ENCODE assay signal across 8 cellular contexts in the genomic region with DNA sequence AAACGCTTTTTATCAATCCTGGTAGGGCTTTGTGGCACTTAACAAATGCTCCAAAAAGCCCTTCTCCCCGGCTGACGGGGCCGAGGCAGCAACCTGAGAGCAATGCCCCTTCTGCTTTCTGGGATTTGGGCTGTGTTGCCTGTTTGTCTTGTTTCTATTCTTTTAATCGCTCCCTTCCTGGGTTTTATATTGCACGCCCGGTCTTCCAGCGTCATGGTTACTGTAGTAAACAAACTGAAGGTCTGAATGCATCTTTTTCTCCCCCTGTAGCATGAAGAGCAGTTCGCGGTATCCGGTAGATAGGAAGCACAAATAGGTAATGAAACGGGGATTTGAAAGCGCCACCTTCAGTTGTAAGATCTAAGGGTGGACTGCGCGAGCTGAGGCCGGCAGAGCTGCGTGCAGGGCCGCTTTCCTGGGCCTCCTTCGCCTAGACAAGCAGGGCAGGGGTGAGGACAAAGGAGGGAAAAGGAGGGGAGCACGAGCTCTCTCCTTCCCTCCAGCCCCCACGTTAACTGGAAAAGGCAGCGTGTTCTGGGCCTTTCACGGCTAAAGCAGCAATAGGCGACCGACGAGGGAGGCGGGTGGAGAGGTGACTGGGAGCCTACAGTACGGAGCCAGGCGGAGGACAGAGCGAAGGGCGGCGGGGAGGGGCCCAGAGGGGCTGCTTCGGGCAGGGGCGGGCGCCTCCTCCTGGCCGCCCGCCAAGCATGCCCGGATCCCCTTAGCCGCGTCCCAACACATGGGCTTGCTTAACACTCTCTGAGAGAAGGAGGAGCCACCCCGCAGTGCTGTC. TPM values are rescaled to one million over a fixed set of nuclear protein-coding genes. Genes with fewer than 3 reads are reported as not detected.
A peak's percentile ranks its signal among the peaks of the same experiment; 100 is the strongest.
DNase-seq lines count a peak whose midpoint lies in the region; ATAC-seq lines count a peak whose summit lies in the region.

No MANE protein-coding gene starts in this region.

- peak; percentile 64 for DNase-seq in activated effector memory CD4-positive, alpha-beta T cell treated with anti-CD3 and anti-CD28 coated beads, Interleukin-2, amount 50 U/mL, for 16 hours
- DNase-seq in activated effector memory CD4-positive, alpha-beta T cell treated with Interleukin-2 at 50 U/mL for 16 hours, result no peak
- DNase-seq in NCI-H510A (lab: John Stamatoyannopoulos, UW), result peak; percentile 45
- peak; percentile 50 for DNase-seq in activated naive CD8-positive, alpha-beta T cell treated with anti-CD3 and anti-CD28 coated beads, Interleukin-2, amount 50 U/mL, for 24 hours
- DNase-seq in left ventricle myocardium superior, result peak; percentile 73
- DNase-seq in posterior vena cava (ENCODE audit: low spot score), result peak; percentile 89
- no peak for DNase-seq in T1000 (lab: John Stamatoyannopoulos, UW)

- H3K36me3 Mint-ChIP-seq in activated naive CD8-positive, alpha-beta T cell treated with anti-CD3 and anti-CD28 coated beads, Interleukin-2, amount 50 U/mL, for 24 hours (ENCODE audit: low read depth), result no peaks in the 10 kb centered on the region

- ATAC-seq in HG02852 (IDR thresholded peaks at IDR 0.05; ENCODE audit: unreplicated experiment) (peak; percentile 79), left ventricle myocardium superior (peak; percentile 86)
- ATAC-seq in activated naive CD8-positive, alpha-beta T cell treated with anti-CD3 and anti-CD28 coated beads, Interleukin-2, amount 50 U/mL, for 24 hours, result peak; percentile 89

- peak overlapping the region; percentile 1 for H3K27ac Mint-ChIP-seq in activated naive CD8-positive, alpha-beta T cell treated with anti-CD3 and anti-CD28 coated beads, Interleukin-2, amount 50 U/mL, for 24 hours

- intact Hi-C loops in left ventricle myocardium superior (cut with micrococcal nuclease) (no loop called here), posterior vena cava (cut with DNase I) (no loop called here)

- H3K9me3 Mint-ChIP-seq in activated naive CD8-positive, alpha-beta T cell treated with anti-CD3 and anti-CD28 coated beads, Interleukin-2, amount 50 U/mL, for 24 hours, result no peaks in the 10 kb centered on the region

- peaks cover 23% of the 10 kb centered on the region for H3K4me1 Mint-ChIP-seq in activated naive CD8-positive, alpha-beta T cell treated with anti-CD3 and anti-CD28 coated beads, Interleukin-2, amount 50 U/mL, for 24 hours

- H3K27me3 Mint-ChIP-seq in activated naive CD8-positive, alpha-beta T cell treated with anti-CD3 and anti-CD28 coated beads, Interleukin-2, amount 50 U/mL, for 24 hours, result peaks cover 40% of the 10 kb centered on the region

- peak overlapping the region; percentile 73 for H3K4me3 Mint-ChIP-seq in activated naive CD8-positive, alpha-beta T cell treated with anti-CD3 and anti-CD28 coated beads, Interleukin-2, amount 50 U/mL, for 24 hours

RNA-seq across cellular contexts. Expression of gene ZNF366, which starts 49.3 kb away (rescaled TPM):
- total RNA-seq in left ventricle myocardium superior, result 8.9 TPM
- 1 to 10 TPM; 5.0 to 5.1 TPM for total RNA-seq in posterior vena cava

Comparison
In these comparisons a context has a peak if more than half of its experiments do, and no peak if none do; other contexts are left out.
1. DNase-seq: peak in activated effector memory CD4-positive, alpha-beta T cell treated with anti-CD3 and anti-CD28 coated beads, Interleukin-2, amount 50 U/mL, for 16 hours (single experiment), NCI-H510A (single experiment), activated naive CD8-positive, alpha-beta T cell treated with anti-CD3 and anti-CD28 coated beads, Interleukin-2, amount 50 U/mL, for 24 hours (single experiment), left ventricle myocardium superior (single experiment) and posterior vena cava (single experiment); none in activated effector memory CD4-positive, alpha-beta T cell treated with Interleukin-2 at 50 U/mL for 16 hours (single experiment) and T1000 (single experiment).
2. Peak in every context shown above with its lines, with median percentiles within 50 percentile points of each other: ATAC-seq.